In genomic region chr12:64744422-64745258, GRCh38 we compare ENCODE assay signal across 14 cellular contexts. TPM values are rescaled to one million over a fixed set of nuclear protein-coding genes. Genes with fewer than 3 reads are reported as not detected.
DNase-seq lines count a peak whose midpoint lies in the region; ATAC-seq and TF ChIP-seq lines count a peak whose summit lies in the region.
"Had no signal": no experiment of that assay in that cellular context is flagged by ENCODE, and none has a peak within 500 bp of the region (broad histone marks: within the 10 kb centered on the region; RNA-seq: fewer than 3 reads in every experiment).

No MANE protein-coding gene starts in this region.

- H3K36me3 ChIP-seq in WERI-Rb-1 = peaks cover 43% of the 10 kb centered on the region

- no peak overlapping the region for H3K4me3 ChIP-seq in WERI-Rb-1 (ENCODE audit: low read depth, low read length)
- H3K4me3 ChIP-seq: gastroesophageal sphincter had no signal

- POLR2A ChIA-PET in RWPE1 (lab: Yijun Ruan, JAX; ENCODE audit: low non-redundant PET) = interaction anchor here (0.5 kb wide), 1 partner anchor 123 kb away, joined by 4 read pairs; no protein-coding TSS in a partner anchor

- H3K27ac ChIP-seq in RWPE1 (peak overlapping the region; percentile 43; the same call in 1 of the 2 replicates), WERI-Rb-1 (no peak overlapping the region)
- H3K27ac ChIP-seq: gastroesophageal sphincter had no signal

- no peak for ATAC-seq in HG03442 (IDR thresholded peaks at IDR 0.05; ENCODE audit: unreplicated experiment)
- ATAC-seq: activated T-helper 17 cell treated with anti-CD3 and anti-CD28 coated beads, Interleukin-2, amount 50 U/mL, for 72 hours; gastroesophageal sphincter had no signal

- TF ChIP-seq CTCF in RWPE1 (conservative IDR thresholded peaks at IDR 0.05; ENCODE audit: low read depth) (no peak), WERI-Rb-1 (IDR thresholded peaks at IDR 0.05; ENCODE audit: low read depth, low read length) (no peak)

- H3K27me3 ChIP-seq in WERI-Rb-1 (ENCODE audit: insufficient read depth, low read depth, severe bottlenecking) = no peaks in the 10 kb centered on the region
- H3K27me3 ChIP-seq: gastroesophageal sphincter had no signal

- CTCF ChIA-PET in RWPE1 (lab: Yijun Ruan, JAX) = no interaction called here

- H3K9me3 ChIP-seq in WERI-Rb-1 (ENCODE audit: severe bottlenecking) = no peaks in the 10 kb centered on the region
- H3K9me3 ChIP-seq: gastroesophageal sphincter had no signal

- DNase-seq in EH (ENCODE audit: low read depth) = peak; percentile 39
- no peak for DNase-seq in RWPE1 (ENCODE audit: low spot score)
- peak; percentile 11 for DNase-seq in fibroblast of gingiva (ENCODE audit: low read depth)
- DNase-seq in renal cortical epithelial cell (ENCODE audit: low read depth) = peak; percentile 81
- DNase-seq in KG1 (lab: John Stamatoyannopoulos, UW) = no peak
- DNase-seq in WERI-Rb-1 = no peak
- no peak for DNase-seq in stimulated activated CD4-positive, alpha-beta T cell treated with anti-CD3 and anti-CD28 coated beads, Interleukin-1b, Interleukin-23, amount 100 ng/mL, for 48 hours
- DNase-seq: activated CD4-positive, alpha-beta T cell treated with anti-CD3 and anti-CD28 coated beads, Interleukin-2, amount 10 ng/mL, durations not matched to agents 24 days and 14 days; CD8-positive, alpha-beta memory T cell; NCI-H1048; retina had no signal

RNA-seq across cellular contexts. Expression of gene GNS, which starts 14.6 kb away (rescaled TPM):
- 177 and 265 TPM in 2 replicates for total RNA-seq in renal cortical epithelial cell

Comparison
In these comparisons a context has a peak if more than half of its experiments do, and no peak if none do; other contexts are left out.
1. DNase-seq: peak in EH (single experiment), fibroblast of gingiva (single experiment) and renal cortical epithelial cell (single experiment); none in RWPE1 (single experiment), KG1 (single experiment), WERI-Rb-1 (single experiment) and stimulated activated CD4-positive, alpha-beta T cell treated with anti-CD3 and anti-CD28 coated beads, Interleukin-1b, Interleukin-23, amount 100 ng/mL, for 48 hours (single experiment).